20 cellular contexts compared by ENCODE assay signal in the genomic region with DNA sequence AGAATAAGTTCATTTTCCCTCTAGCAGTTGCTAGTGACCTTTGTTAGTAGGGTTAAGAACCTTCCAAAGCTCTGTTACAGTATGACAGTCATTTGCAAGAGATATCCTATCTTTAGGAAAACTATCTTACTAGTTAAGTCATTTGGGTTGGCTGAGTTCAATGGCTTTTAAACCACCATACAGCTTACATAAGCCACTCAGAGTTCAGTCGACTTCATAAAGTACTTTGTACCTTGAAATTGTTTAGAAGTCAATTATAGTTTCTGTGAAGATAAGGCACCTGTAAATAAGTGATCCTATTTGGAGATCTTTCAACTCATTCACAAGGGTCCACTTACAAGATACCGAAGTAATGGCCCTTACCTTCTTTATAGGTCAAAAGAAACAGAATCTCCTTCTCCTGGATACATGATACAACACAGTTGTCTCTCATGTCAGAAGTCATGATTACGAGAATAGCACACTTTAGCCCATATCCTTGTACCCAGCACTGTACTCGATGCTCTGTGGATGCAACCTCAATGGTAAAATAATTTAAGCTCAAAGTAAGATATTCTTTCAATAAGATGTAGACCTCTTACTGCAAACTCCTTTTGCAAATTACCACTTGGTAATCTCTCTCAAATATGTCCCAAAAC.
"Had no signal": no experiment of that assay in that cellular context is flagged by ENCODE, and none has a peak within 500 bp of the region (broad histone marks: within the 10 kb centered on the region; RNA-seq: fewer than 3 reads in every experiment).

No MANE protein-coding gene starts in this region.

- H3K36me3 Mint-ChIP-seq: naive B cell had no signal

- H3K4me3 Mint-ChIP-seq: naive B cell; nephron; stimulated activated naive CD8-positive, alpha-beta T cell treated with anti-CD3 and anti-CD28 coated beads, Interleukin-15, Interleukin-2, amounts not matched to agents 100 ng/mL and 50 ng/mL, for 24 hours had no signal

- ATAC-seq: heart left ventricle, upper lobe of right lung had no signal

- H3K36me3 ChIP-seq: heart left ventricle, left ventricle myocardium inferior, sigmoid colon, tibial artery, upper lobe of right lung, vagina had no signal

- DNase-seq: effector CD4-positive, alpha-beta T cell; foreskin melanocyte; heart left ventricle; hypothalamus; islet precursor cell; left ventricle myocardium inferior; mesenchymal stem cell; midbrain; naive B cell; sigmoid colon; stimulated activated CD4-positive, alpha-beta T cell treated with anti-CD3 and anti-CD28 coated beads, Interleukin-2, amount 100 ng/mL, for 48 hours; tibial artery; upper lobe of right lung had no signal

- H3K27me3 Mint-ChIP-seq: naive B cell; stimulated activated naive CD8-positive, alpha-beta T cell treated with anti-CD3 and anti-CD28 coated beads, Interleukin-15, Interleukin-2, amounts not matched to agents 100 ng/mL and 50 ng/mL, for 24 hours had no signal

- H3K4me1 Mint-ChIP-seq: naive B cell, nephron had no signal

- H3K4me3 ChIP-seq: coronary artery, heart left ventricle, left ventricle myocardium inferior, lung, sigmoid colon, smooth muscle cell, tibial artery, upper lobe of right lung, vagina had no signal

- H3K9me3 ChIP-seq: heart left ventricle, left ventricle myocardium inferior, sigmoid colon, tibial artery, upper lobe of right lung, vagina had no signal

- H3K4me1 ChIP-seq: heart left ventricle, left ventricle myocardium inferior, parathyroid adenoma, sigmoid colon, tibial artery, upper lobe of right lung, vagina had no signal

- H3K27me3 ChIP-seq: heart left ventricle, sigmoid colon, tibial artery, upper lobe of right lung, vagina had no signal

- H3K27ac ChIP-seq: coronary artery, heart left ventricle, left ventricle myocardium inferior, parathyroid adenoma, sigmoid colon, tibial artery, upper lobe of right lung, vagina had no signal

- H3K9me3 Mint-ChIP-seq: naive B cell, nephron had no signal
